Comparison of ENCODE assay signal across 19 cellular contexts in genomic region chr9:113934167-113934566, GRCh38. TPM values are rescaled to one million over a fixed set of nuclear protein-coding genes. Genes with fewer than 3 reads are reported as not detected.
DNase-seq lines count a peak whose midpoint lies in the region; TF ChIP-seq lines count a peak whose summit lies in the region.
"Had no signal": no experiment of that assay in that cellular context is flagged by ENCODE, and none has a peak within 500 bp of the region (broad histone marks: within the 10 kb centered on the region; RNA-seq: fewer than 3 reads in every experiment).

No MANE protein-coding gene starts in this region.

- H3K4me1 Mint-ChIP-seq in osteocyte (ENCODE audit: unreplicated experiment), result peaks cover 22% of the 10 kb centered on the region
- H3K4me1 Mint-ChIP-seq in activated T-helper 2 cell treated with anti-CD3 and anti-CD28 coated beads, Interferon-gamma antibody, Interleukin-2, Interleukin-4, amounts not matched to agents 10 μg/mL and 5 μg/mL and 100 μg/mL, durations not matched to agents 14 hours and 24 hours and 36 hours (ENCODE audit: low read depth), result no peaks in the 10 kb centered on the region
- H3K4me1 Mint-ChIP-seq in activated CD4-positive, alpha-beta memory T cell treated with anti-CD3 and anti-CD28 coated beads for 36 hours (ENCODE audit: low read depth), result no peaks in the 10 kb centered on the region
- H3K4me1 Mint-ChIP-seq: B cell; CD4-positive, CD25-positive, alpha-beta regulatory T cell had no signal

- no peaks in the 10 kb centered on the region for H3K4me1 ChIP-seq in OCI-LY3 (ENCODE audit: low read length)
- H3K4me1 ChIP-seq: Caco-2 had no signal

- no peak overlapping the region for H3K4me3 ChIP-seq in OCI-LY3 (ENCODE audit: low read length)
- H3K4me3 ChIP-seq in coronary artery, result no peak overlapping the region
- H3K4me3 ChIP-seq: SJSA1 had no signal

- H2AFZ ChIP-seq in OCI-LY3 (ENCODE audit: low read depth, low read length), result no peak overlapping the region

- H4K20me1 ChIP-seq in OCI-LY3 (ENCODE audit: insufficient read depth, low read length), result no peaks in the 10 kb centered on the region

- H3K9me3 ChIP-seq in OCI-LY3 (ENCODE audit: insufficient read depth, low read length), result no peaks in the 10 kb centered on the region
- H3K9me3 ChIP-seq: Caco-2 had no signal

- H3K4me3 Mint-ChIP-seq in osteocyte (ENCODE audit: unreplicated experiment), result no peak overlapping the region
- H3K4me3 Mint-ChIP-seq in activated T-helper 2 cell treated with anti-CD3 and anti-CD28 coated beads, Interferon-gamma antibody, Interleukin-2, Interleukin-4, amounts not matched to agents 10 μg/mL and 5 μg/mL and 100 μg/mL, durations not matched to agents 14 hours and 24 hours and 36 hours (ENCODE audit: low read depth), result no peak overlapping the region
- no peak overlapping the region for H3K4me3 Mint-ChIP-seq in activated CD4-positive, alpha-beta memory T cell treated with anti-CD3 and anti-CD28 coated beads for 36 hours
- H3K4me3 Mint-ChIP-seq: B cell; CD4-positive, CD25-positive, alpha-beta regulatory T cell had no signal

- peaks cover 3% of the 10 kb centered on the region; the same call in 1 of the 2 replicates for H3K27me3 ChIP-seq in OCI-LY3 (ENCODE audit: low read depth, low read length)
- H3K27me3 ChIP-seq: SJSA1 had no signal

- CTCF ChIA-PET in activated CD4-positive, alpha-beta memory T cell treated with anti-CD3 and anti-CD28 coated beads for 36 hours (lab: Charles Lee), result interaction anchor here (1.1 kb wide), 1 partner anchor 57 kb away, joined by 3 read pairs; no protein-coding TSS in a partner anchor

- DNase-seq in coronary artery (ENCODE audit: low spot score), result peak; percentile 36
- peak; percentile 42 for DNase-seq in osteocyte (ENCODE audit: extremely low spot score, unreplicated experiment)
- DNase-seq in activated T-helper 2 cell treated with anti-CD3 and anti-CD28 coated beads, Interferon-gamma antibody, Interleukin-2, Interleukin-4, amounts not matched to agents 10 μg/mL and 5 μg/mL and 100 μg/mL, durations not matched to agents 14 hours and 24 hours and 36 hours (ENCODE audit: low spot score), result no peak
- DNase-seq in activated naive CD4-positive, alpha-beta T cell treated with Interleukin-2 at 50 U/mL for 16 hours, result no peak
- no peak for DNase-seq in SKM-1 (lab: John Stamatoyannopoulos, UW; ENCODE audit: unreplicated experiment)
- no peak for DNase-seq in activated CD4-positive, alpha-beta memory T cell treated with anti-CD3 and anti-CD28 coated beads for 36 hours
- DNase-seq: Caco-2; CD4-positive, CD25-positive, alpha-beta regulatory T cell; EL; HCEC 1CT; NCI-H1417 treated with DMSO at 0.1 percent for 48 hours; NCI-H1930; NCI-H2171; NCI-H446; NCI-H69 had no signal

- intact Hi-C loops in activated T-helper 2 cell treated with anti-CD3 and anti-CD28 coated beads, Interferon-gamma antibody, Interleukin-2, Interleukin-4, amounts not matched to agents 10 μg/mL and 5 μg/mL and 100 μg/mL, durations not matched to agents 14 hours and 24 hours and 36 hours (cut with micrococcal nuclease), result no loop called here
- intact Hi-C loops in activated CD4-positive, alpha-beta memory T cell treated with anti-CD3 and anti-CD28 coated beads for 36 hours (cut with micrococcal nuclease), result no loop called here

- H3K27ac ChIP-seq in OCI-LY3 (ENCODE audit: low read length) (no peak overlapping the region), coronary artery (no peak overlapping the region)
- H3K27ac ChIP-seq: SJSA1 had no signal

- no peaks in the 10 kb centered on the region for H3K27me3 Mint-ChIP-seq in osteocyte (ENCODE audit: unreplicated experiment)
- peaks cover 2% of the 10 kb centered on the region for H3K27me3 Mint-ChIP-seq in activated T-helper 2 cell treated with anti-CD3 and anti-CD28 coated beads, Interferon-gamma antibody, Interleukin-2, Interleukin-4, amounts not matched to agents 10 μg/mL and 5 μg/mL and 100 μg/mL, durations not matched to agents 14 hours and 24 hours and 36 hours (ENCODE audit: low read depth)
- H3K27me3 Mint-ChIP-seq in activated CD4-positive, alpha-beta memory T cell treated with anti-CD3 and anti-CD28 coated beads for 36 hours, result no peaks in the 10 kb centered on the region
- H3K27me3 Mint-ChIP-seq: B cell; CD4-positive, CD25-positive, alpha-beta regulatory T cell had no signal

- no peaks in the 10 kb centered on the region for H3K36me3 ChIP-seq in OCI-LY3 (replicated peaks; ENCODE audit: low read depth, low read length)
- H3K36me3 ChIP-seq: SJSA1 had no signal

- no peak overlapping the region for H3K9ac ChIP-seq in OCI-LY3 (ENCODE audit: low read length)

- POLR2A ChIA-PET in activated CD4-positive, alpha-beta memory T cell treated with anti-CD3 and anti-CD28 coated beads for 36 hours (lab: Charles Lee), result no interaction called here

- H3K36me3 Mint-ChIP-seq in osteocyte (ENCODE audit: unreplicated experiment), result peaks cover 3% of the 10 kb centered on the region
- no peaks in the 10 kb centered on the region for H3K36me3 Mint-ChIP-seq in activated T-helper 2 cell treated with anti-CD3 and anti-CD28 coated beads, Interferon-gamma antibody, Interleukin-2, Interleukin-4, amounts not matched to agents 10 μg/mL and 5 μg/mL and 100 μg/mL, durations not matched to agents 14 hours and 24 hours and 36 hours (ENCODE audit: low read depth)
- H3K36me3 Mint-ChIP-seq in activated CD4-positive, alpha-beta memory T cell treated with anti-CD3 and anti-CD28 coated beads for 36 hours, result no peaks in the 10 kb centered on the region
- H3K36me3 Mint-ChIP-seq: CD4-positive, CD25-positive, alpha-beta regulatory T cell had no signal

- 0 out of 2 replicates have a peak, but pooled peaks have one; percentile 16 for TF ChIP-seq CTCF in GM12874 (IDR thresholded peaks at IDR 0.05; ENCODE audit: insufficient read depth, low read depth, low read length)
- TF ChIP-seq CTCF in OCI-LY3 (IDR thresholded peaks at IDR 0.05; ENCODE audit: low read depth, low read length), result peak; percentile 21
- no peak for TF ChIP-seq CTCF in coronary artery (IDR thresholded peaks at IDR 0.05)
- no peak for TF ChIP-seq CTCF in osteocyte (IDR thresholded peaks at IDR 0.05)

- H3K27ac Mint-ChIP-seq in osteocyte (ENCODE audit: unreplicated experiment), result no peak overlapping the region
- H3K27ac Mint-ChIP-seq in activated T-helper 2 cell treated with anti-CD3 and anti-CD28 coated beads, Interferon-gamma antibody, Interleukin-2, Interleukin-4, amounts not matched to agents 10 μg/mL and 5 μg/mL and 100 μg/mL, durations not matched to agents 14 hours and 24 hours and 36 hours, result no peak overlapping the region
- no peak overlapping the region for H3K27ac Mint-ChIP-seq in activated CD4-positive, alpha-beta memory T cell treated with anti-CD3 and anti-CD28 coated beads for 36 hours
- H3K27ac Mint-ChIP-seq: B cell; CD4-positive, CD25-positive, alpha-beta regulatory T cell had no signal

- no peak overlapping the region for H3K4me2 ChIP-seq in OCI-LY3 (ENCODE audit: low read length)

- H3K9me3 Mint-ChIP-seq in osteocyte (ENCODE audit: unreplicated experiment), result peaks cover 4% of the 10 kb centered on the region
- no peaks in the 10 kb centered on the region for H3K9me3 Mint-ChIP-seq in activated T-helper 2 cell treated with anti-CD3 and anti-CD28 coated beads, Interferon-gamma antibody, Interleukin-2, Interleukin-4, amounts not matched to agents 10 μg/mL and 5 μg/mL and 100 μg/mL, durations not matched to agents 14 hours and 24 hours and 36 hours
- H3K9me3 Mint-ChIP-seq in activated CD4-positive, alpha-beta memory T cell treated with anti-CD3 and anti-CD28 coated beads for 36 hours, result no peaks in the 10 kb centered on the region

- no peaks in the 10 kb centered on the region for H3K79me2 ChIP-seq in OCI-LY3 (ENCODE audit: low read length)

RNA-seq across cellular contexts. Expression of gene ZNF618, which starts 58.1 kb away (rescaled TPM):
- 35.1 and 36.8 TPM in 2 replicates for total RNA-seq in osteocyte
- 0.25 TPM in 2 replicates for total RNA-seq in activated T-helper 2 cell treated with anti-CD3 and anti-CD28 coated beads, Interferon-gamma antibody, Interleukin-2, Interleukin-4, amounts not matched to agents 10 μg/mL and 5 μg/mL and 100 μg/mL, durations not matched to agents 14 hours and 24 hours and 36 hours
- under 1 TPM; 0.12 to 0.33 TPM for total RNA-seq in activated CD4-positive, alpha-beta memory T cell treated with anti-CD3 and anti-CD28 coated beads for 36 hours

Comparison
In these comparisons a context has a peak if more than half of its experiments do, and no peak if none do; other contexts are left out.
1. CTCF ChIP-seq: peak in GM12874 (single experiment) and OCI-LY3 (single experiment); none in coronary artery (single experiment) and osteocyte (single experiment).
2. DNase-seq: peak in coronary artery (single experiment) and osteocyte (single experiment); none in activated T-helper 2 cell treated with anti-CD3 and anti-CD28 coated beads, Interferon-gamma antibody, Interleukin-2, Interleukin-4, amounts not matched to agents 10 μg/mL and 5 μg/mL and 100 μg/mL, durations not matched to agents 14 hours and 24 hours and 36 hours (single experiment), activated naive CD4-positive, alpha-beta T cell treated with Interleukin-2 at 50 U/mL for 16 hours (single experiment), SKM-1 (single experiment) and activated CD4-positive, alpha-beta memory T cell treated with anti-CD3 and anti-CD28 coated beads for 36 hours (single experiment).
3. RNA of gene ZNF618, which starts 58.1 kb away (total RNA-seq): 35.1 to 36.8 TPM in osteocyte; 0.12 to 0.33 TPM in activated CD4-positive, alpha-beta memory T cell treated with anti-CD3 and anti-CD28 coated beads for 36 hours and 0.25 TPM in activated T-helper 2 cell treated with anti-CD3 and anti-CD28 coated beads, Interferon-gamma antibody, Interleukin-2, Interleukin-4, amounts not matched to agents 10 μg/mL and 5 μg/mL and 100 μg/mL, durations not matched to agents 14 hours and 24 hours and 36 hours; every median in the first group is over 10 times any median in the second.